ENCODE assay signal across 18 cellular contexts in the genomic region with DNA sequence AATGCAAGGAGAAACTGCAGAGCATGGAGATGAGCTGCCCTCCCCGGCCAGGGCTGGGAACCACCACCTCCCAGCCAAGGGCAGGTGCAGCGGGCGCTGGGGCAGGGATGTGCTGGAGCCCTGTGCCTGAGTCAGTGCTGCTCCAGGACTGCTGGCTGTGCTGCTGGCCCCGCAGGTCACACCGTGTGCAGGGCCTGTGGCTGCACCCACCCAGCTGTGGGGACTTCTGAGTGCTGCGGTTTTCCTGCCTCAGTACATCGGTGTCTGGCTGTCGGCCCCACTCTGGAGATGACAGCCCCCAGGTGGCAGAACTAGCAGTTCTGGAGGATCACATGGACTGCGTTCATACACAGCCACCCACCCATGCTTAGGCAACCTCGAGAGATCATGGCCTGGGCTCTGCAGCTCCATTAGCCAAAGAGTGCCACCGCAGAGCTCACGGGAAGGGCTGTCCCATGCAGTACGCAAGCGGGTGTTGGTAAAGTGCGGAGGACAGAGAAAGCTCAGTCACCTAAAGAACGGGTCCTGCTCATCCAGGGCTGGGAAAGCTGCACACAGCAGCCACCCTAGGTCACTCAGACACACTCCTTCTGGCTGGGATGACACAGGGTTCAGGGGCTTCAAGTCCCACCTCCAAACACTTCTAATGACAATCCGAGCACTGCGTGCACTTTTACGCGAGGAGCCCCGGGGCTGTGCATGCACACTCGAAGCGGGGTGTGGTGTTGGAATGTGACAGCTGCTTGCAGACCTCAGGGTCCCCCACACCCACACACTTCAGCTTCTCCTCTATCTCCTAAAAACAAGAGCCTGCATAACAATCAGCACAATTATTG.
DNase-seq lines count a peak whose midpoint lies in the region; ATAC-seq and TF ChIP-seq lines count a peak whose summit lies in the region.
"Had no signal": no experiment of that assay in that cellular context is flagged by ENCODE, and none has a peak within 500 bp of the region (broad histone marks: within the 10 kb centered on the region; RNA-seq: fewer than 3 reads in every experiment).

No MANE protein-coding gene starts in this region.

- peaks cover 20% of the 10 kb centered on the region for H3K9me3 Mint-ChIP-seq in chondrocyte (ENCODE audit: low read depth)
- peaks cover 5% of the 10 kb centered on the region for H3K9me3 Mint-ChIP-seq in neural crest cell
- peaks cover 9% of the 10 kb centered on the region for H3K9me3 Mint-ChIP-seq in neural progenitor cell

- H3K4me1 Mint-ChIP-seq in chondrocyte (ENCODE audit: low read depth) (no peaks in the 10 kb centered on the region), neural crest cell (peaks cover 4% of the 10 kb centered on the region), neural progenitor cell (peaks cover 9% of the 10 kb centered on the region)

- no peak overlapping the region for H3K27ac ChIP-seq in neural progenitor cell
- H3K27ac ChIP-seq: A549 had no signal

- H3K27ac Mint-ChIP-seq in chondrocyte (ENCODE audit: unreplicated experiment) (no peak overlapping the region), neural crest cell (ENCODE audit: unreplicated experiment) (peak overlapping the region; percentile 71), neural progenitor cell (no peak overlapping the region)

- DNase-seq in cardiac septum (ENCODE audit: low spot score) = peak; percentile 71
- no peak for DNase-seq in left ventricle myocardium superior
- DNase-seq in chondrocyte (ENCODE audit: low spot score) = peak; percentile 78
- DNase-seq in neural crest cell (ENCODE audit: low read depth, low spot score) = no peak
- DNase-seq in ureter (ENCODE audit: low spot score) = peak; percentile 26
- no peak for DNase-seq in NAMALWA (ENCODE audit: low spot score)
- no peak for DNase-seq in neural progenitor cell (ENCODE audit: low spot score)
- DNase-seq: Calu3; NCI-H1436 treated with DMSO at 0.1 percent for 48 hours; NCI-H2081 treated with DMSO at 0.1 percent for 48 hours; NCI-H226; NCI-H69; NK-92 treated with Interleukin-12 subunit alpha and Interleukin-12 subunit beta, amount 100 ng/mL, for 24 hours; OCI-M1; RPMI8226 had no signal

- H4K20me1 ChIP-seq in neural progenitor cell (ENCODE audit: low read depth) = no peaks in the 10 kb centered on the region

- no peak overlapping the region for H3K4me2 ChIP-seq in neural progenitor cell
- H3K4me2 ChIP-seq: A549 had no signal

- H3K9me3 ChIP-seq in neural progenitor cell (ENCODE audit: low read depth) = no peaks in the 10 kb centered on the region

- H3K27me3 ChIP-seq in neural progenitor cell = no peaks in the 10 kb centered on the region

- no peaks in the 10 kb centered on the region for H3F3A ChIP-seq in neural progenitor cell (ENCODE audit: low read depth)

- H3K27me3 Mint-ChIP-seq in chondrocyte (ENCODE audit: low read depth) (no peaks in the 10 kb centered on the region), neural crest cell (ENCODE audit: low read depth) (peaks cover 3% of the 10 kb centered on the region), neural progenitor cell (ENCODE audit: insufficient read depth, low read depth) (peaks cover 2% of the 10 kb centered on the region)

- H3K79me2 ChIP-seq in neural progenitor cell (ENCODE audit: low read depth) = no peaks in the 10 kb centered on the region

- H2AFZ ChIP-seq in neural progenitor cell (replicated peaks) = no peak overlapping the region

- H3K4me3 ChIP-seq in neural progenitor cell = no peak overlapping the region
- H3K4me3 ChIP-seq: A549, K562 had no signal

- H3K36me3 Mint-ChIP-seq in chondrocyte (ENCODE audit: low read depth) (no peaks in the 10 kb centered on the region), neural crest cell (ENCODE audit: low read depth) (peaks cover 4% of the 10 kb centered on the region), neural progenitor cell (no peaks in the 10 kb centered on the region)

- no peaks in the 10 kb centered on the region for H3K36me3 ChIP-seq in neural progenitor cell

- no peak for TF ChIP-seq CTCF in chondrocyte (IDR thresholded peaks at IDR 0.05)
- no peak for TF ChIP-seq CTCF in neural crest cell (conservative IDR thresholded peaks at IDR 0.05)
- TF ChIP-seq CTCF in neural progenitor cell (IDR thresholded peaks at IDR 0.05) = no peak

- intact Hi-C loops in cardiac septum (cut with DNase I) (no loop called here), left ventricle myocardium superior (cut with micrococcal nuclease) (no loop called here)

- no peak overlapping the region for H3K9ac ChIP-seq in neural progenitor cell

- ATAC-seq in left ventricle myocardium superior (no peak), GM18517 (IDR thresholded peaks at IDR 0.05; ENCODE audit: unreplicated experiment) (no peak)
- ATAC-seq: A549, K562 had no signal

- no peaks in the 10 kb centered on the region for H3K4me1 ChIP-seq in neural progenitor cell
- H3K4me1 ChIP-seq: A549 had no signal

- H3K4me3 Mint-ChIP-seq in chondrocyte (ENCODE audit: unreplicated experiment) (no peak overlapping the region), neural crest cell (no peak overlapping the region), neural progenitor cell (no peak overlapping the region)

Comparison
In these comparisons a context has a peak if more than half of its experiments do, and no peak if none do; other contexts are left out.
1. DNase-seq: peak in cardiac septum (single experiment), chondrocyte (single experiment) and ureter (single experiment); none in left ventricle myocardium superior (single experiment), neural crest cell (single experiment), NAMALWA (single experiment) and neural progenitor cell (single experiment).